ENCODE assay signal across 1 cellular context in the genomic region with DNA sequence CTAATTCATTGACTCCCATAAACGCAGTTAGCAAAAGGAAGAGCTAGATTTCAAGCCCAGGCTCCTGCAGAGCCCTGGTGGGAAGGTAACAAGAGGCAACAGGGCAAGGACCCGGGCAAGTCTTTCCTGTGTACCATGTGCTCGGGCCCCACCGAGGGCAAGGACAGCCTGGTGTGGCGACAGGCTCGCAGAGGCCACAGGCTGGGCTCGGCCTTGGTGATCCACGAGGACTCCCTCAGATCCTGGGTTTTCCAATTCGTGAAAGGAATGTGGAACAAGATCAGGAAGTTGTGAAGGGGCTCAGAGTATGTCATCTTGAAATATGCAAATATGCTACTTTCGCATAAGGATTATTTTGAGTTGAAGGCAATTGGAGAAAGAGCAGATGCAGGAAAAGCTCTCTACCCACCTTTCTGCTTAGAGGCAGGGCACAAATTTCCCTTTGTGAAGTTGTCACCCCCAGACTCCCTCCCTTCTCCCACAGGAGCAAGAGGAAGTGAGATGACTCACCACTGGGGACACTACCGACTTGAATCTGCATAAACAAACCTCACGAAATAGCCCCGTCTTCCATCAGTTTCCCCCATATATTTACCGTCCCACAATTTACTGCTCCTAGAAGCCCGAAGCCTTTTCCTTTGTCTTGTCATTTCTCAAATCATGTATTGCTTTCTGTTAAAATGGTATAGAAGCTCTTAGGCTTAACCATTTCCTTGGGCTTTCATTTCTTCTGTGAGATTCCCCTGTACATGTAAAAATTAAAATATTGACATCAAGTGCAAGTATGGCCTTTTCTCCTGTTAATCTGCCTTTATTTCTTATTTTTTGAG.
A peak's percentile ranks its signal among the peaks of the same experiment; 100 is the strongest.
TF ChIP-seq lines count a peak whose summit lies in the region.

No MANE protein-coding gene starts in this region.

TF ChIP-seq in K562, 482 proteins besides CTCF, POLR2A, EP300 and RAD21 (continued from another document and continues in another):
- TF ChIP-seq ID3 (CRISPR knock-in tag; IDR thresholded peaks at IDR 0.05) (no peak), ID3 (tag; IDR thresholded peaks at IDR 0.05) (peak; percentile 76), RUNX1 (IDR thresholded peaks at IDR 0.05; ENCODE audit: low read depth) (no peak), USF1 (CRISPR knock-in tag; IDR thresholded peaks at IDR 0.05) (no peak), ZNF282 (CRISPR knock-in tag; IDR thresholded peaks at IDR 0.05) (no peak), POU5F1 (IDR thresholded peaks at IDR 0.05; ENCODE audit: borderline replicate concordance, low read depth, low read length, partially characterized antibody) (no peak), RFX1 (IDR thresholded peaks at IDR 0.05) (no peak), NCOA2 (IDR thresholded peaks at IDR 0.05; ENCODE audit: partially characterized antibody in 2 of 2) (no peak), MAZ (CRISPR knock-in tag; conservative IDR thresholded peaks at IDR 0.05 in 1 of 2, IDR thresholded peaks at IDR 0.05 in 1 of 2) (peak; percentile 23 to 53; a peak in 2 of 4 replicates), GTF2F1 (IDR thresholded peaks at IDR 0.05; ENCODE audit: low read depth, low read length) (no peak), TEAD1 (CRISPR knock-in tag; IDR thresholded peaks at IDR 0.05) (peak in 1 of 2 experiments; percentile 64; a peak in 1 of 4 replicates), NKRF (IDR thresholded peaks at IDR 0.05; ENCODE audit: borderline replicate concordance) (no peak), ILF3 (IDR thresholded peaks at IDR 0.05; ENCODE audit: borderline replicate concordance) (no peak), ZFPM2 (CRISPR knock-in tag; IDR thresholded peaks at IDR 0.05) (no peak), STAT5A (IDR thresholded peaks at IDR 0.05; ENCODE audit: borderline replicate concordance, low read length) (no peak), ZNF143 (CRISPR knock-in tag; IDR thresholded peaks at IDR 0.05) (no peak), ADNP (tag; IDR thresholded peaks at IDR 0.05) (no peak), ZNF41 (CRISPR knock-in tag; conservative IDR thresholded peaks at IDR 0.05) (no peak), ARID1B (IDR thresholded peaks at IDR 0.05) (peak; percentile 78), RBM39 (optimal IDR thresholded peaks at IDR 0.05; ENCODE audit: low read depth, low read length) (no peak), L3MBTL2 (IDR thresholded peaks at IDR 0.05) (peak; percentile 75), RNF2 (IDR thresholded peaks at IDR 0.05) (no peak), RBFOX2 (IDR thresholded peaks at IDR 0.05; ENCODE audit: low read depth, low read length) (peak; percentile 48; the same call in 1 of the 2 replicates), TARDBP (IDR thresholded peaks at IDR 0.05) (no peak), CBFA2T3 (IDR thresholded peaks at IDR 0.05) (no peak), SREBF1 (IDR thresholded peaks at IDR 0.05; ENCODE audit: borderline replicate concordance, low read depth, low read length) (no peak), RERE (CRISPR knock-in tag; IDR thresholded peaks at IDR 0.05; ENCODE audit: borderline replicate concordance) (no peak), ZNF695 (CRISPR knock-in tag; IDR thresholded peaks at IDR 0.05) (no peak), E2F3 (CRISPR knock-in tag; IDR thresholded peaks at IDR 0.05) (0 out of 2 replicates have a peak, but pooled peaks have one; percentile 20), GTF2A2 (tag; IDR thresholded peaks at IDR 0.05) (no peak), ZKSCAN8 (CRISPR knock-in tag; IDR thresholded peaks at IDR 0.05) (peak; percentile 41; the same call in 1 of the 2 replicates), HMBOX1 (IDR thresholded peaks at IDR 0.05) (no peak)
- TF ChIP-seq, protein P1, sequence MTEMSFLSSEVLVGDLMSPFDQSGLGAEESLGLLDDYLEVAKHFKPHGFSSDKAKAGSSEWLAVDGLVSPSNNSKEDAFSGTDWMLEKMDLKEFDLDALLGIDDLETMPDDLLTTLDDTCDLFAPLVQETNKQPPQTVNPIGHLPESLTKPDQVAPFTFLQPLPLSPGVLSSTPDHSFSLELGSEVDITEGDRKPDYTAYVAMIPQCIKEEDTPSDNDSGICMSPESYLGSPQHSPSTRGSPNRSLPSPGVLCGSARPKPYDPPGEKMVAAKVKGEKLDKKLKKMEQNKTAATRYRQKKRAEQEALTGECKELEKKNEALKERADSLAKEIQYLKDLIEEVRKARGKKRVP (CRISPR knock-in tag; IDR thresholded peaks at IDR 0.05), result peak; percentile 13; the same call in 1 of the 2 replicates
- TF ChIP-seq, protein P2, sequence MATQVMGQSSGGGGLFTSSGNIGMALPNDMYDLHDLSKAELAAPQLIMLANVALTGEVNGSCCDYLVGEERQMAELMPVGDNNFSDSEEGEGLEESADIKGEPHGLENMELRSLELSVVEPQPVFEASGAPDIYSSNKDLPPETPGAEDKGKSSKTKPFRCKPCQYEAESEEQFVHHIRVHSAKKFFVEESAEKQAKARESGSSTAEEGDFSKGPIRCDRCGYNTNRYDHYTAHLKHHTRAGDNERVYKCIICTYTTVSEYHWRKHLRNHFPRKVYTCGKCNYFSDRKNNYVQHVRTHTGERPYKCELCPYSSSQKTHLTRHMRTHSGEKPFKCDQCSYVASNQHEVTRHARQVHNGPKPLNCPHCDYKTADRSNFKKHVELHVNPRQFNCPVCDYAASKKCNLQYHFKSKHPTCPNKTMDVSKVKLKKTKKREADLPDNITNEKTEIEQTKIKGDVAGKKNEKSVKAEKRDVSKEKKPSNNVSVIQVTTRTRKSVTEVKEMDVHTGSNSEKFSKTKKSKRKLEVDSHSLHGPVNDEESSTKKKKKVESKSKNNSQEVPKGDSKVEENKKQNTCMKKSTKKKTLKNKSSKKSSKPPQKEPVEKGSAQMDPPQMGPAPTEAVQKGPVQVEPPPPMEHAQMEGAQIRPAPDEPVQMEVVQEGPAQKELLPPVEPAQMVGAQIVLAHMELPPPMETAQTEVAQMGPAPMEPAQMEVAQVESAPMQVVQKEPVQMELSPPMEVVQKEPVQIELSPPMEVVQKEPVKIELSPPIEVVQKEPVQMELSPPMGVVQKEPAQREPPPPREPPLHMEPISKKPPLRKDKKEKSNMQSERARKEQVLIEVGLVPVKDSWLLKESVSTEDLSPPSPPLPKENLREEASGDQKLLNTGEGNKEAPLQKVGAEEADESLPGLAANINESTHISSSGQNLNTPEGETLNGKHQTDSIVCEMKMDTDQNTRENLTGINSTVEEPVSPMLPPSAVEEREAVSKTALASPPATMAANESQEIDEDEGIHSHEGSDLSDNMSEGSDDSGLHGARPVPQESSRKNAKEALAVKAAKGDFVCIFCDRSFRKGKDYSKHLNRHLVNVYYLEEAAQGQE (CRISPR knock-in tag; IDR thresholded peaks at IDR 0.05; ENCODE audit: low read depth), result no peak
- TF ChIP-seq, protein P3, sequence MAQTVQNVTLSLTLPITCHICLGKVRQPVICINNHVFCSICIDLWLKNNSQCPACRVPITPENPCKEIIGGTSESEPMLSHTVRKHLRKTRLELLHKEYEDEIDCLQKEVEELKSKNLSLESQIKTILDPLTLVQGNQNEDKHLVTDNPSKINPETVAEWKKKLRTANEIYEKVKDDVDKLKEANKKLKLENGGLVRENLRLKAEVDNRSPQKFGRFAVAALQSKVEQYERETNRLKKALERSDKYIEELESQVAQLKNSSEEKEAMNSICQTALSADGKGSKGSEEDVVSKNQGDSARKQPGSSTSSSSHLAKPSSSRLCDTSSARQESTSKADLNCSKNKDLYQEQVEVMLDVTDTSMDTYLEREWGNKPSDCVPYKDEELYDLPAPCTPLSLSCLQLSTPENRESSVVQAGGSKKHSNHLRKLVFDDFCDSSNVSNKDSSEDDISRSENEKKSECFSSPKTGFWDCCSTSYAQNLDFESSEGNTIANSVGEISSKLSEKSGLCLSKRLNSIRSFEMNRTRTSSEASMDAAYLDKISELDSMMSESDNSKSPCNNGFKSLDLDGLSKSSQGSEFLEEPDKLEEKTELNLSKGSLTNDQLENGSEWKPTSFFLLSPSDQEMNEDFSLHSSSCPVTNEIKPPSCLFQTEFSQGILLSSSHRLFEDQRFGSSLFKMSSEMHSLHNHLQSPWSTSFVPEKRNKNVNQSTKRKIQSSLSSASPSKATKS (CRISPR knock-in tag; IDR thresholded peaks at IDR 0.05), result no peak
- TF ChIP-seq, protein P4, sequence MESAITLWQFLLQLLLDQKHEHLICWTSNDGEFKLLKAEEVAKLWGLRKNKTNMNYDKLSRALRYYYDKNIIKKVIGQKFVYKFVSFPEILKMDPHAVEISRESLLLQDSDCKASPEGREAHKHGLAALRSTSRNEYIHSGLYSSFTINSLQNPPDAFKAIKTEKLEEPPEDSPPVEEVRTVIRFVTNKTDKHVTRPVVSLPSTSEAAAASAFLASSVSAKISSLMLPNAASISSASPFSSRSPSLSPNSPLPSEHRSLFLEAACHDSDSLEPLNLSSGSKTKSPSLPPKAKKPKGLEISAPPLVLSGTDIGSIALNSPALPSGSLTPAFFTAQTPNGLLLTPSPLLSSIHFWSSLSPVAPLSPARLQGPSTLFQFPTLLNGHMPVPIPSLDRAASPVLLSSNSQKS (CRISPR knock-in tag; IDR thresholded peaks at IDR 0.05), result no peak
